ENCODE assay signal across 30 cellular contexts in the genomic region with DNA sequence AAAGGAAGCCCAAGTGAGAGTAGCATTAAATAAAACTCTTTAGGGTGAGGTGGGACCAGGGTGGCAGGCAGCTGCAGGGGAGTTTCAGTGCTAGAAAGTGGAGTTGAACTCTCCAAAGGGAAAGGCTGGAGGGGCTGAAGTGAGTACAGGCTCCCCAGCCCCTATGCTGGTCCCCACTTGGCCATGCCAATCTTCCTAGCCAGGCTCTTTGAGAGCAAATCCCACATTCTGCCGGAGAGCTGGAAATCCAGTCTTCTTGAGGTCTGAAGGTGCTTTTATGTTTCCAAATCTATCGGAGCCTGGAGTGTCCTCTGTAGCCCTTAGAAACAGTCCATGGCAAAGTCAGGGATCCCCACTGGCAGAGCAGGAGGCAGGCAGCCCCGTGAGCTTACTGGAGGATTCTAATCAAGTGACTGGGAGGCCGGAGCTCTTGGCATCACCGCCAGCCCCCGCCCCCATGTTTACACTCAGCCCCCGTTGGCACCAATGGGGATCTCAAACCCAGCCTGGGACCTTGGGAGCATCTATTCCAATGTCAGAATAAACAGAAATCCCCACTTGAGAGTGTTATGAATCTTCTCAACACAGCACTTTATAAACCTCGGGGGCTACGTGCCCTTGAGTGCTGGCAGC. TPM values are rescaled to one million over a fixed set of nuclear protein-coding genes. Genes with fewer than 3 reads are reported as not detected.
"Had no signal": no experiment of that assay in that cellular context is flagged by ENCODE, and none has a peak within 500 bp of the region (broad histone marks: within the 10 kb centered on the region; RNA-seq: fewer than 3 reads in every experiment).

No MANE protein-coding gene starts in this region.

- ATAC-seq: activated CD4-positive, alpha-beta T cell treated with anti-CD3 and anti-CD28 coated beads for 36 hours; body of pancreas; esophagus mucosa; heart right ventricle; left lobe of liver; mucosa of descending colon; stimulated activated effector memory CD8-positive, alpha-beta T cell treated with anti-CD3 and anti-CD28 coated beads, Interleukin-12 subunit alpha, Interleukin-12 subunit beta, amount 100 ng/mL, for 72 hours; stimulated activated naive CD8-positive, alpha-beta T cell treated with anti-CD3 and anti-CD28 coated beads, Interleukin-15, amount 100 ng/mL, for 72 hours; upper lobe of right lung had no signal

- H3K27ac Mint-ChIP-seq: activated CD4-positive, alpha-beta T cell treated with anti-CD3 and anti-CD28 coated beads for 36 hours; activated naive CD8-positive, alpha-beta T cell; nephron; progenitor cell of endocrine pancreas; stimulated activated effector memory CD8-positive, alpha-beta T cell treated with anti-CD3 and anti-CD28 coated beads, Interleukin-12 subunit alpha, Interleukin-12 subunit beta, amount 100 ng/mL, for 72 hours; stimulated activated naive CD8-positive, alpha-beta T cell treated with anti-CD3 and anti-CD28 coated beads, Interleukin-15, amount 100 ng/mL, for 72 hours had no signal

- H3K4me1 Mint-ChIP-seq: activated CD4-positive, alpha-beta T cell treated with anti-CD3 and anti-CD28 coated beads for 36 hours; stimulated activated effector memory CD8-positive, alpha-beta T cell treated with anti-CD3 and anti-CD28 coated beads, Interleukin-12 subunit alpha, Interleukin-12 subunit beta, amount 100 ng/mL, for 72 hours; stimulated activated naive CD8-positive, alpha-beta T cell treated with anti-CD3 and anti-CD28 coated beads, Interleukin-15, amount 100 ng/mL, for 72 hours had no signal

- H3K36me3 Mint-ChIP-seq: activated naive CD8-positive, alpha-beta T cell; stimulated activated effector memory CD8-positive, alpha-beta T cell treated with anti-CD3 and anti-CD28 coated beads, Interleukin-12 subunit alpha, Interleukin-12 subunit beta, amount 100 ng/mL, for 72 hours had no signal

- H3K27me3 ChIP-seq: body of pancreas, thyroid gland, upper lobe of right lung had no signal

- H3K4me3 Mint-ChIP-seq: activated CD4-positive, alpha-beta T cell treated with anti-CD3 and anti-CD28 coated beads for 36 hours; activated naive CD8-positive, alpha-beta T cell; nephron; stimulated activated effector memory CD8-positive, alpha-beta T cell treated with anti-CD3 and anti-CD28 coated beads, Interleukin-12 subunit alpha, Interleukin-12 subunit beta, amount 100 ng/mL, for 72 hours; stimulated activated naive CD8-positive, alpha-beta T cell treated with anti-CD3 and anti-CD28 coated beads, Interleukin-15, amount 100 ng/mL, for 72 hours had no signal

- H3K9me3 Mint-ChIP-seq: nephron; stimulated activated effector memory CD8-positive, alpha-beta T cell treated with anti-CD3 and anti-CD28 coated beads, Interleukin-12 subunit alpha, Interleukin-12 subunit beta, amount 100 ng/mL, for 72 hours; stimulated activated naive CD8-positive, alpha-beta T cell treated with anti-CD3 and anti-CD28 coated beads, Interleukin-15, amount 100 ng/mL, for 72 hours had no signal

- H3K36me3 ChIP-seq: heart right ventricle, sigmoid colon, thyroid gland, upper lobe of right lung had no signal

- DNase-seq: activated CD4-positive, alpha-beta T cell treated with anti-CD3 and anti-CD28 coated beads for 36 hours; activated CD4-positive, CD25-positive, alpha-beta regulatory T cell; activated CD8-positive, alpha-beta memory T cell treated with anti-CD3 and anti-CD28 coated beads for 24 hours; activated effector memory CD4-positive, alpha-beta T cell treated with Interleukin-2 at 50 U/mL for 16 hours; activated naive CD4-positive, alpha-beta T cell treated with Interleukin-2 at 50 U/mL for 16 hours; aorta; body of pancreas; cerebellar nuclear complex; cortex of kidney; foreskin melanocyte; heart right ventricle; mesendoderm; mucosa of descending colon; retina; sigmoid colon; small intestine; stimulated activated CD4-positive, alpha-beta T cell treated with anti-CD3 and anti-CD28 coated beads, Interleukin-4, amount 100 ng/mL, for 24 hours; stimulated activated naive CD8-positive, alpha-beta T cell treated with anti-CD3 and anti-CD28 coated beads, Interleukin-15, amount 100 ng/mL, for 72 hours; thyroid gland; upper lobe of right lung had no signal

- H3K9me3 ChIP-seq: body of pancreas, heart right ventricle, mucosa of descending colon, sigmoid colon, thyroid gland, upper lobe of right lung had no signal

- H3K27ac ChIP-seq: body of pancreas, heart right ventricle, sigmoid colon, thyroid gland, upper lobe of right lung had no signal

- H3K4me3 ChIP-seq: body of pancreas, heart right ventricle, lung, mucosa of descending colon, sigmoid colon, thyroid gland, upper lobe of right lung had no signal

- H3K4me1 ChIP-seq: body of pancreas, sigmoid colon, thyroid gland, upper lobe of right lung had no signal

RNA-seq across cellular contexts. Expression of gene ZNF536, which starts 18.3 kb away (rescaled TPM):
- total RNA-seq: activated CD4-positive, alpha-beta T cell treated with anti-CD3 and anti-CD28 coated beads for 36 hours; body of pancreas; glomerular endothelial cell; left lobe of liver; osteoblast; T-helper 1 cell treated with Interleukin-12 subunit alpha and Interleukin-12 subunit beta and Interleukin-4 antibody, amounts not matched to agents 30 ng/mL and 1 ng/mL, for 36 hours had no signal
